1 cellular context compared by ENCODE assay signal in the genomic region with DNA sequence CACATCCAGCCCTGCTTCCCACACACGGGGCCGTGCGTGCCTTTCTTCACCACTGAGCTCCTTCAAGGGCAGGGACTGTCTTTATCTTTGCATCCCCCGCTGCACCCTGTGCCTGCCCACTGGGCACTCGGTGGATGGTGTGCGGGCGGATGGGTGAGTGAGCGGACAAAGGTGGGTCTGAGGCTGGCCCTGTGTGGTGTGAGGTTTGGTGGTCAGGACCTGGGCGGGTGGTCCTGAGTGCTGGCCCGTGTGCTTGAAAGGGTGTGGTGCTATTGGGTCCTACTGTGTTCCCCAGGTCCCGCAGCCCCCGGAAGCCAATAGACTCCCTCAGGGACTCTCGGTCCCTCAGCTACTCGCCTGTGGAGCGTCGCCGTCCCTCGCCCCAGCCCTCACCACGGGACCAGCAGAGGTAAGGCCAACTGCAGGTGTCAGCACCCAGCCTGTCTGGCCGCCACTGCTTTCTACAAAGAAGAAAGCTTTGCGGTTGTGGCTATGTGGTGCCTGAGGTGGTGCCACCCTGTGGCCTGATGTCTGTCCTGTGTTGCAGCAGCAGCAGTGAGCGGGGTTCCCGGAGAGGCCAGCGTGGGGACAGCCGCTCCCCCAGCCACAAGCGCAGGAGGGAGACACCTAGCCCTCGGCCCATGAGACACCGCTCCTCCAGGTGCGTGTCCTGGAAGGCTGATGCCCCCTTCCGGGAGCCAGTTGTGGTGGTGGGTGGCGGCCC.
TF ChIP-seq lines count a peak whose summit lies in the region.

No MANE protein-coding gene starts in this region.

TF ChIP-seq in GM23338, 12 proteins besides CTCF, POLR2A, EP300 and RAD21 (continued from another document):
- TF ChIP-seq, protein P1, sequence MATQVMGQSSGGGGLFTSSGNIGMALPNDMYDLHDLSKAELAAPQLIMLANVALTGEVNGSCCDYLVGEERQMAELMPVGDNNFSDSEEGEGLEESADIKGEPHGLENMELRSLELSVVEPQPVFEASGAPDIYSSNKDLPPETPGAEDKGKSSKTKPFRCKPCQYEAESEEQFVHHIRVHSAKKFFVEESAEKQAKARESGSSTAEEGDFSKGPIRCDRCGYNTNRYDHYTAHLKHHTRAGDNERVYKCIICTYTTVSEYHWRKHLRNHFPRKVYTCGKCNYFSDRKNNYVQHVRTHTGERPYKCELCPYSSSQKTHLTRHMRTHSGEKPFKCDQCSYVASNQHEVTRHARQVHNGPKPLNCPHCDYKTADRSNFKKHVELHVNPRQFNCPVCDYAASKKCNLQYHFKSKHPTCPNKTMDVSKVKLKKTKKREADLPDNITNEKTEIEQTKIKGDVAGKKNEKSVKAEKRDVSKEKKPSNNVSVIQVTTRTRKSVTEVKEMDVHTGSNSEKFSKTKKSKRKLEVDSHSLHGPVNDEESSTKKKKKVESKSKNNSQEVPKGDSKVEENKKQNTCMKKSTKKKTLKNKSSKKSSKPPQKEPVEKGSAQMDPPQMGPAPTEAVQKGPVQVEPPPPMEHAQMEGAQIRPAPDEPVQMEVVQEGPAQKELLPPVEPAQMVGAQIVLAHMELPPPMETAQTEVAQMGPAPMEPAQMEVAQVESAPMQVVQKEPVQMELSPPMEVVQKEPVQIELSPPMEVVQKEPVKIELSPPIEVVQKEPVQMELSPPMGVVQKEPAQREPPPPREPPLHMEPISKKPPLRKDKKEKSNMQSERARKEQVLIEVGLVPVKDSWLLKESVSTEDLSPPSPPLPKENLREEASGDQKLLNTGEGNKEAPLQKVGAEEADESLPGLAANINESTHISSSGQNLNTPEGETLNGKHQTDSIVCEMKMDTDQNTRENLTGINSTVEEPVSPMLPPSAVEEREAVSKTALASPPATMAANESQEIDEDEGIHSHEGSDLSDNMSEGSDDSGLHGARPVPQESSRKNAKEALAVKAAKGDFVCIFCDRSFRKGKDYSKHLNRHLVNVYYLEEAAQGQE (IDR thresholded peaks at IDR 0.05; ENCODE audit: unreplicated experiment), result no peak
- TF ChIP-seq CREB1 (CRISPR knock-in tag; IDR thresholded peaks at IDR 0.05; ENCODE audit: low read depth) (no peak), EZH2 (IDR thresholded peaks at IDR 0.05; ENCODE audit: low read depth, unreplicated experiment) (no peak), STAT1 (IDR thresholded peaks at IDR 0.05; ENCODE audit: unreplicated experiment) (no peak), NANOG (IDR thresholded peaks at IDR 0.05; ENCODE audit: borderline replicate concordance) (no peak), JUNB (IDR thresholded peaks at IDR 0.05; ENCODE audit: unreplicated experiment) (no peak), ZNF331 (CRISPR knock-in tag; IDR thresholded peaks at IDR 0.05; ENCODE audit: low read depth) (no peak)
- TF ChIP-seq, protein P2, sequence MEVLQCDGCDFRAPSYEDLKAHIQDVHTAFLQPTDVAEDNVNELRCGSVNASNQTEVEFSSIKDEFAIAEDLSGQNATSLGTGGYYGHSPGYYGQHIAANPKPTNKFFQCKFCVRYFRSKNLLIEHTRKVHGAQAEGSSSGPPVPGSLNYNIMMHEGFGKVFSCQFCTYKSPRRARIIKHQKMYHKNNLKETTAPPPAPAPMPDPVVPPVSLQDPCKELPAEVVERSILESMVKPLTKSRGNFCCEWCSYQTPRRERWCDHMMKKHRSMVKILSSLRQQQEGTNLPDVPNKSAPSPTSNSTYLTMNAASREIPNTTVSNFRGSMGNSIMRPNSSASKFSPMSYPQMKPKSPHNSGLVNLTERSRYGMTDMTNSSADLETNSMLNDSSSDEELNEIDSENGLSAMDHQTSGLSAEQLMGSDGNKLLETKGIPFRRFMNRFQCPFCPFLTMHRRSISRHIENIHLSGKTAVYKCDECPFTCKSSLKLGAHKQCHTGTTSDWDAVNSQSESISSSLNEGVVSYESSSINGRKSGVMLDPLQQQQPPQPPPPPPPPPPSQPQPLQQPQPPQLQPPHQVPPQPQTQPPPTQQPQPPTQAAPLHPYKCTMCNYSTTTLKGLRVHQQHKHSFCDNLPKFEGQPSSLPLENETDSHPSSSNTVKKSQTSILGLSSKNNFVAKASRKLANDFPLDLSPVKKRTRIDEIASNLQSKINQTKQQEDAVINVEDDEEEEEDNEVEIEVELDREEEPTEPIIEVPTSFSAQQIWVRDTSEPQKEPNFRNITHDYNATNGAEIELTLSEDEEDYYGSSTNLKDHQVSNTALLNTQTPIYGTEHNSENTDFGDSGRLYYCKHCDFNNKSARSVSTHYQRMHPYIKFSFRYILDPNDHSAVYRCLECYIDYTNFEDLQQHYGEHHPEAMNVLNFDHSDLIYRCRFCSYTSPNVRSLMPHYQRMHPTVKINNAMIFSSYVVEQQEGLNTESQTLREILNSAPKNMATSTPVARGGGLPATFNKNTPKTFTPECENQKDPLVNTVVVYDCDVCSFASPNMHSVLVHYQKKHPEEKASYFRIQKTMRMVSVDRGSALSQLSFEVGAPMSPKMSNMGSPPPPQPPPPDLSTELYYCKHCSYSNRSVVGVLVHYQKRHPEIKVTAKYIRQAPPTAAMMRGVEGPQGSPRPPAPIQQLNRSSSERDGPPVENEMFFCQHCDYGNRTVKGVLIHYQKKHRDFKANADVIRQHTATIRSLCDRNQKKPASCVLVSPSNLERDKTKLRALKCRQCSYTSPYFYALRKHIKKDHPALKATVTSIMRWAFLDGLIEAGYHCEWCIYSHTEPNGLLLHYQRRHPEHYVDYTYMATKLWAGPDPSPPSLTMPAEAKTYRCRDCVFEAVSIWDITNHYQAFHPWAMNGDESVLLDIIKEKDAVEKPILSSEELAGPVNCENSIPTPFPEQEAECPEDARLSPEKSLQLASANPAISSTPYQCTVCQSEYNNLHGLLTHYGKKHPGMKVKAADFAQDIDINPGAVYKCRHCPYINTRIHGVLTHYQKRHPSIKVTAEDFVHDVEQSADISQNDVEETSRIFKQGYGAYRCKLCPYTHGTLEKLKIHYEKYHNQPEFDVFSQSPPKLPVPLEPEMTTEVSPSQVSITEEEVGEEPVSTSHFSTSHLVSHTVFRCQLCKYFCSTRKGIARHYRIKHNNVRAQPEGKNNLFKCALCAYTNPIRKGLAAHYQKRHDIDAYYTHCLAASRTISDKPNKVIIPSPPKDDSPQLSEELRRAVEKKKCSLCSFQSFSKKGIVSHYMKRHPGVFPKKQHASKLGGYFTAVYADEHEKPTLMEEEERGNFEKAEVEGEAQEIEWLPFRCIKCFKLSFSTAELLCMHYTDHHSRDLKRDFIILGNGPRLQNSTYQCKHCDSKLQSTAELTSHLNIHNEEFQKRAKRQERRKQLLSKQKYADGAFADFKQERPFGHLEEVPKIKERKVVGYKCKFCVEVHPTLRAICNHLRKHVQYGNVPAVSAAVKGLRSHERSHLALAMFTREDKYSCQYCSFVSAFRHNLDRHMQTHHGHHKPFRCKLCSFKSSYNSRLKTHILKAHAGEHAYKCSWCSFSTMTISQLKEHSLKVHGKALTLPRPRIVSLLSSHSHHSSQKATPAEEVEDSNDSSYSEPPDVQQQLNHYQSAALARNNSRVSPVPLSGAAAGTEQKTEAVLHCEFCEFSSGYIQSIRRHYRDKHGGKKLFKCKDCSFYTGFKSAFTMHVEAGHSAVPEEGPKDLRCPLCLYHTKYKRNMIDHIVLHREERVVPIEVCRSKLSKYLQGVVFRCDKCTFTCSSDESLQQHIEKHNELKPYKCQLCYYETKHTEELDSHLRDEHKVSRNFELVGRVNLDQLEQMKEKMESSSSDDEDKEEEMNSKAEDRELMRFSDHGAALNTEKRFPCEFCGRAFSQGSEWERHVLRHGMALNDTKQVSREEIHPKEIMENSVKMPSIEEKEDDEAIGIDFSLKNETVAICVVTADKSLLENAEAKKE (CRISPR knock-in tag; IDR thresholded peaks at IDR 0.05), result no peak
